In the genomic region with DNA sequence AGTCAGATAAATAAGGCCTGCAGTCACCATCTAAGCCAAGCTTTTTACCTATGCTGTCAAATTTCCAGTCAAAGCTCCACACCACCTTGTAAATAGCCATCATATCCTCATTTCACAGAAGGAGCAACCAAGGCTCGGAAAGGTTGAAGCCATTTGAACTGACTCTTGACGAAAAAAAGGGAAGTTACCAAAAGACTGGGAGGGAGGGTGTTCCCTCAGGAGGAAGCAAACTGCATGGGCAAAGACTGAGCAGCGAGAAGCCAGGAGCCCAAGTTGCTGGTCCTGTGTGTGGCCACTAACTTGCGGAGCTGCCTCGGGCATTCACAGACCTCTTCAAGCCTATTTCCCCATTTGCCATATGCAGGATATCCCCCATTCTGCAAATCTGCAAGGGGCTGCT, we compare ENCODE assay signal across 14 cellular contexts.
"Had no signal": no experiment of that assay in that cellular context is flagged by ENCODE, and none has a peak within 500 bp of the region (broad histone marks: within the 10 kb centered on the region; RNA-seq: fewer than 3 reads in every experiment).

No MANE protein-coding gene starts in this region.

- H3K27ac ChIP-seq: breast epithelium, esophagus squamous epithelium, pancreas, uterus had no signal

- DNase-seq: activated CD4-positive, alpha-beta memory T cell treated with anti-CD3 and anti-CD28 coated beads, Interleukin-2, amount 10 ng/mL, durations not matched to agents 7 days and 5 days; activated CD4-positive, CD25-positive, alpha-beta regulatory T cell treated with anti-CD3 and anti-CD28 coated beads, Interleukin-2, amount 50 U/mL, for 72 hours; activated gamma-delta T cell treated with Interleukin-2 at 50 U/mL for 16 hours; activated naive CD8-positive, alpha-beta T cell treated with anti-CD3 and anti-CD28 coated beads for 36 hours; activated T-cell treated with anti-CD3 and anti-CD28 coated beads, Interleukin-2, amount 50 U/mL, for 48 hours; aorta; esophagus squamous epithelium; foreskin fibroblast; glutamatergic neuron; immature natural killer cell; naive B cell; pancreas; uterus had no signal
